In the genomic region with DNA sequence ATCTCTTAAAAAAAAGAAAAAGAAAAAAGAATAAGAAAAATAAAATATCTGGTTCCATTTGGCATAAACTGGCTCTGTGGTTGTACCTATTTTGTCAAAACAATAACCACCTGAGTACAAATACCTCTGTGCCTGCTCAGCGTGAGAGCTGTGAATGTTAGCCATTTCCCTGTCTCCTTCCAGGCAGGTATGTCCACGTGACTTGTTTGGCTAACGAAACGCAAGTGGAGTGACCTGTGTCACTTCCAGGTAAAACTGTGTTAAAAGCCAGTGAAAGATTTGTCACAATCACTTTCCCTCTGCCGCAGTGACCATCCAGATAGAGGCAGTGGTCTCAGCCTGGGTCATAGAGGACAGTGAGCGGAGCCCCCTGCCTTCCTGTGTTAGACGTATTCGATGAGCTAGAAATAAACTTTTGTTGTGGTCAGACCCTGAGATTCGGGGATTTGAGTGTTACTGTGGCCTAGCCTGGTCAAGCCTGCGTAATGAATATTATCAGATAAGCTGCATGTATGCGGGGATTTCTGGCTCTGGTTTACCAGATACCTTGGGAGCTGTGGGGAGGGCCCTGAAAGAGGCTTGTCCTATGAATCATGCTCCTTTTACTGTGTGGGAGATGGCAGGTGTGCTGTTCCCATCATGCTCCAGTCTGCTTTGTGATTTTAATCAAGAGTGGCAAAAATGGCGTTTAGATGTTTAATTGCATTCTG, we compare ENCODE assay signal across 8 cellular contexts. TPM values are rescaled to one million over a fixed set of nuclear protein-coding genes. Genes with fewer than 3 reads are reported as not detected.
A peak's percentile ranks its signal among the peaks of the same experiment; 100 is the strongest.
DNase-seq lines count a peak whose midpoint lies in the region; ATAC-seq and TF ChIP-seq lines count a peak whose summit lies in the region.

No MANE protein-coding gene starts in this region.

- no peak for TF ChIP-seq CTCF in CD8-positive, alpha-beta T cell (IDR thresholded peaks at IDR 0.05)
- TF ChIP-seq CTCF in body of pancreas (IDR thresholded peaks at IDR 0.05): no peak
- no peak for TF ChIP-seq CTCF in mucosa of descending colon (IDR thresholded peaks at IDR 0.05)

- CTCF ChIA-PET in CD8-positive, alpha-beta T cell (lab: Charles Lee): interaction anchor here (0.9 kb wide), 2 partner anchors 13 to 337 kb away, joined by 3 read pairs; no protein-coding TSS in a partner anchor

- H3K27me3 Mint-ChIP-seq in CD8-positive, alpha-beta T cell (ENCODE audit: low read depth): no peaks in the 10 kb centered on the region

- peaks cover 64% of the 10 kb centered on the region for H3K4me1 Mint-ChIP-seq in CD8-positive, alpha-beta T cell (ENCODE audit: low read depth)

- H3K27ac ChIP-seq in CD8-positive, alpha-beta T cell (ENCODE audit: low read depth, low read length): no peak overlapping the region
- H3K27ac ChIP-seq in HUES6 (ENCODE audit: low read depth, low read length) (0 out of 2 replicates have a peak overlapping the region, but pooled peaks have one; percentile 43), body of pancreas (peak overlapping the region; percentile 80 to 91 (median 86))

- peak overlapping the region; percentile 29 for H3K9ac ChIP-seq in HUES6 (ENCODE audit: low read length)

- H3K9me3 Mint-ChIP-seq in CD8-positive, alpha-beta T cell: no peaks in the 10 kb centered on the region

- ATAC-seq in CD8-positive, alpha-beta T cell: no peak
- peak; percentile 51 for ATAC-seq in body of pancreas
- ATAC-seq in mucosa of descending colon: peak; percentile 28
- no peak for ATAC-seq in HG03521 (IDR thresholded peaks at IDR 0.05; ENCODE audit: unreplicated experiment)
- ATAC-seq in HG03571 (IDR thresholded peaks at IDR 0.05; ENCODE audit: unreplicated experiment): no peak

- H3K27me3 ChIP-seq in CD8-positive, alpha-beta T cell (ENCODE audit: insufficient read depth, low read length): no peaks in the 10 kb centered on the region
- H3K27me3 ChIP-seq in HUES6 (ENCODE audit: control insufficient read depth, insufficient read depth, low read length) (0 out of 2 replicates have a peak, but pooled peaks cover 2% of the 10 kb centered on the region), body of pancreas (no peaks in the 10 kb centered on the region)

- peaks cover 44% of the 10 kb centered on the region for H3K36me3 Mint-ChIP-seq in CD8-positive, alpha-beta T cell

- peak overlapping the region; percentile 46 for H3K27ac Mint-ChIP-seq in CD8-positive, alpha-beta T cell

- DNase-seq in CD8-positive, alpha-beta T cell: peak in 1 of 7 experiments; percentile 43
- peak; percentile 47 to 71 (median 64) for DNase-seq in body of pancreas
- DNase-seq in mucosa of descending colon: peak in 1 of 3 donors; percentile 39
- no peak for DNase-seq in T-helper 9 cell
- DNase-seq in T-helper 1 cell: no peak

- H3K4me3 Mint-ChIP-seq in CD8-positive, alpha-beta T cell: no peak overlapping the region

- TF ChIP-seq POLR2A in body of pancreas (IDR thresholded peaks at IDR 0.05): peak in 2 of 3 donors; percentile 35 to 40

- intact Hi-C loops in CD8-positive, alpha-beta T cell (cut with DNase I, micrococcal nuclease): no loop called here
- intact Hi-C loops in body of pancreas (cut with DNase I) (no loop called here), mucosa of descending colon (cut with DNase I, micrococcal nuclease) (no loop called here)

- H3K36me3 ChIP-seq in CD8-positive, alpha-beta T cell (ENCODE audit: insufficient read depth, low read length): no peaks in the 10 kb centered on the region
- H3K36me3 ChIP-seq in HUES6 (ENCODE audit: control insufficient read depth, insufficient read depth, low read length): 0 out of 2 replicates have a peak, but pooled peaks cover 3% of the 10 kb centered on the region
- H3K36me3 ChIP-seq in body of pancreas (replicated peaks in 1 of 2; ENCODE audit: insufficient read depth in 1 of 2, low read depth in 2 of 2): no peaks in the 10 kb centered on the region
- H3K36me3 ChIP-seq in mucosa of descending colon (ENCODE audit: low read depth): no peaks in the 10 kb centered on the region

- H3K4me1 ChIP-seq in CD8-positive, alpha-beta T cell (ENCODE audit: insufficient read depth, low read length): peaks cover 31% of the 10 kb centered on the region
- peaks cover 22% of the 10 kb centered on the region for H3K4me1 ChIP-seq in HUES6 (ENCODE audit: control insufficient read depth, insufficient read depth, low read length)
- H3K4me1 ChIP-seq in body of pancreas: peaks cover 60% of the 10 kb centered on the region
- H3K4me1 ChIP-seq in mucosa of descending colon (ENCODE audit: low read depth): peaks cover 6% of the 10 kb centered on the region

- H3K4me3 ChIP-seq in CD8-positive, alpha-beta T cell (ENCODE audit: low read depth, low read length): no peak overlapping the region
- H3K4me3 ChIP-seq in HUES6 (ENCODE audit: low read depth, low read length): no peak overlapping the region
- H3K4me3 ChIP-seq in body of pancreas: no peak overlapping the region
- H3K4me3 ChIP-seq in mucosa of descending colon: no peak overlapping the region

- 25 to 36% methylated on average over 12 of the region's 12 CpGs for WGBS in body of pancreas, 2 donors

- POLR2A ChIA-PET in CD8-positive, alpha-beta T cell (lab: Charles Lee): no interaction called here

- H3K9me3 ChIP-seq in CD8-positive, alpha-beta T cell (ENCODE audit: low read length): no peaks in the 10 kb centered on the region
- H3K9me3 ChIP-seq in HUES6 (ENCODE audit: control insufficient read depth, insufficient read depth, low read depth, low read length): no peaks in the 10 kb centered on the region
- H3K9me3 ChIP-seq in body of pancreas: no peaks in the 10 kb centered on the region
- H3K9me3 ChIP-seq in mucosa of descending colon: no peaks in the 10 kb centered on the region

RNA-seq across cellular contexts. Expression of a gene that starts 3.7 kb away (rescaled TPM):
- 1 to 10 TPM; 6.4 TPM for total RNA-seq in CD8-positive, alpha-beta T cell
- 10 to 100 TPM in 1 of 2 donors, 1 to 10 TPM in 1; 6.3 to 17.6 TPM for total RNA-seq in body of pancreas
- 10 to 100 TPM; 15.7 to 28.7 (median 19.6) TPM for total RNA-seq in mucosa of descending colon

Comparison
In these comparisons a context has a peak if more than half of its experiments do, and no peak if none do; other contexts are left out.
1. ATAC-seq: peak in body of pancreas (single experiment) and mucosa of descending colon (single experiment); none in CD8-positive, alpha-beta T cell (single experiment), HG03521 (single experiment) and HG03571 (single experiment).
2. DNase-seq: peak in body of pancreas (4 of 4); none in T-helper 9 cell (single experiment) and T-helper 1 cell (0 of 5).